ENCODE assay signal across 12 cellular contexts in genomic region chr12:57049890-57050289, GRCh38. TPM values are rescaled to one million over a fixed set of nuclear protein-coding genes. Genes with fewer than 3 reads are reported as not detected.
A peak's percentile ranks its signal among the peaks of the same experiment; 100 is the strongest.
DNase-seq lines count a peak whose midpoint lies in the region; ATAC-seq and TF ChIP-seq lines count a peak whose summit lies in the region.
"Had no signal": no experiment of that assay in that cellular context is flagged by ENCODE, and none has a peak within 500 bp of the region (broad histone marks: within the 10 kb centered on the region; RNA-seq: fewer than 3 reads in every experiment).

MYO1A (minus strand) TSS chr12:57050129; CDS start chr12:57048323, 1,806 bp downstream.

- intact Hi-C loops in right lobe of liver (cut with DNase I) (no loop called here), sigmoid colon (cut with DNase I) (no loop called here)

- H3K9me3 ChIP-seq in right lobe of liver, result no peaks in the 10 kb centered on the region
- no peaks in the 10 kb centered on the region for H3K9me3 ChIP-seq in sigmoid colon
- H3K9me3 ChIP-seq: heart right ventricle had no signal

- WGBS in right lobe of liver (ENCODE audit: insufficient coverage, low coverage, low lambda C conversion rate, missing lambda C conversion rate), result 46% methylated on average over 2 of the region's 2 CpGs
- 11 to 61% methylated on average over 2 of the region's 2 CpGs for WGBS in sigmoid colon, 2 donors

- H3K4me3 ChIP-seq in right lobe of liver (no peak within 1 kb of the TSS), sigmoid colon (no peak within 1 kb of the TSS)
- H3K4me3 ChIP-seq: heart right ventricle had no signal

- TF ChIP-seq CTCF in right lobe of liver (IDR thresholded peaks at IDR 0.05) (no peak), sigmoid colon (IDR thresholded peaks at IDR 0.05) (no peak)

- TF ChIP-seq POLR2A in right lobe of liver (IDR thresholded peaks at IDR 0.05) (no peak), sigmoid colon (IDR thresholded peaks at IDR 0.05) (no peak)

- H3K27ac ChIP-seq in right lobe of liver (no peak within 1 kb of the TSS), sigmoid colon (no peak within 1 kb of the TSS)
- H3K27ac ChIP-seq: heart right ventricle had no signal

- H3K36me3 ChIP-seq in right lobe of liver, result no peaks in the 10 kb centered on the region
- H3K36me3 ChIP-seq in sigmoid colon, result no peaks in the 10 kb centered on the region
- H3K36me3 ChIP-seq: heart right ventricle had no signal

- DNase-seq in AG08395 (ENCODE audit: low spot score), result peak; percentile 47
- DNase-seq in HuH-7 (ENCODE audit: low spot score), result peak; percentile 56
- DNase-seq in astrocyte of the hippocampus (ENCODE audit: low read depth, low spot score), result peak; percentile 41
- DNase-seq in right lobe of liver, result no peak
- no peak for DNase-seq in sigmoid colon
- DNase-seq in putamen (ENCODE audit: low spot score), result no peak
- DNase-seq: activated CD8-positive, alpha-beta memory T cell treated with anti-CD3 and anti-CD28 coated beads, Interleukin-2, amount 50 U/mL, for 4 hours; GDM1; heart right ventricle; PC-3 had no signal

- no peaks in the 10 kb centered on the region for H3K27me3 ChIP-seq in right lobe of liver
- H3K27me3 ChIP-seq in sigmoid colon, result no peaks in the 10 kb centered on the region

- no peak for TF ChIP-seq EP300 in sigmoid colon (IDR thresholded peaks at IDR 0.05)

- ATAC-seq in right lobe of liver, result peak; percentile 35 to 52 (median 50)
- ATAC-seq in HG03039 (IDR thresholded peaks at IDR 0.05; ENCODE audit: unreplicated experiment), result no peak
- no peak for ATAC-seq in HG02885 (IDR thresholded peaks at IDR 0.05; ENCODE audit: poor library complexity, unreplicated experiment)
- ATAC-seq: heart right ventricle, PC-3 had no signal

- H3K4me1 ChIP-seq in right lobe of liver (no peaks in the 10 kb centered on the region), sigmoid colon (peaks cover 0 to 22% (median 8%) of the 10 kb centered on the region in 4 donors)

RNA-seq across cellular contexts. Expression of gene MYO1A, which starts in this region (rescaled TPM):
- total RNA-seq in right lobe of liver (1 to 10 TPM in 1 of 6 experiments, under 1 TPM in 4, not detected in 1; 0.27 to 1.9 (median 0.68) TPM), sigmoid colon (1 to 10 TPM in 2 of 4 donors, under 1 TPM in 2; 0.71 to 7.2 (median 1.3) TPM)
- polyA plus RNA-seq in sigmoid colon, result 100 to 1,000 TPM in 2 of 3 donors, 10 to 100 TPM in 1; 89.5 to 112 (median 103) TPM
- total RNA-seq: PC-3 had no signal

Comparison
In these comparisons a context has a peak if more than half of its experiments do, and no peak if none do; other contexts are left out.
1. DNase-seq: peak in AG08395 (single experiment), HuH-7 (single experiment) and astrocyte of the hippocampus (single experiment); none in right lobe of liver (0 of 3), sigmoid colon (single experiment) and putamen (single experiment).
2. ATAC-seq: peak in right lobe of liver (4 of 4); none in HG03039 (single experiment) and HG02885 (single experiment).